26 cellular contexts compared by ENCODE assay signal in genomic region chr5:52928664-52929063, GRCh38.
"Had no signal": no experiment of that assay in that cellular context is flagged by ENCODE, and none has a peak within 500 bp of the region (broad histone marks: within the 10 kb centered on the region; RNA-seq: fewer than 3 reads in every experiment).

No MANE protein-coding gene starts in this region.

- H3K27ac Mint-ChIP-seq: effector memory CD8-positive, alpha-beta T cell; nephron; neural progenitor cell; stimulated activated memory B cell treated with anti-CD40 and anti-IgM and Interleukin-4, amounts not matched to agents 10 μg/mL and 1 μg/mL and 100 μg/mL, for 72 hours; stimulated activated naive CD8-positive, alpha-beta T cell treated with anti-CD3 and anti-CD28 coated beads, Interleukin-15, amount 100 ng/mL, for 72 hours had no signal

- DNase-seq: cortex of kidney; effector memory CD8-positive, alpha-beta T cell; erythroblast; foreskin fibroblast; gastrocnemius medialis; head of caudate nucleus; hippocampal formation; left cardiac atrium; left lung; mesenchymal stem cell; mucosa of descending colon; naive B cell; stimulated activated CD4-positive, alpha-beta T cell treated with anti-CD3 and anti-CD28 coated beads, Interleukin-4, amount 100 ng/mL, for 4 hours; stimulated activated naive CD8-positive, alpha-beta T cell treated with anti-CD3 and anti-CD28 coated beads, Interleukin-15, amount 100 ng/mL, for 72 hours; transverse colon; upper lobe of right lung; uterus had no signal

- ATAC-seq: effector memory CD8-positive, alpha-beta T cell; gastrocnemius medialis; left cardiac atrium; left lung; mucosa of descending colon; sciatic nerve; stimulated activated memory B cell treated with anti-CD40 and anti-IgM and Interleukin-4, amounts not matched to agents 10 μg/mL and 1 μg/mL and 100 μg/mL, for 72 hours; stimulated activated naive CD8-positive, alpha-beta T cell treated with anti-CD3 and anti-CD28 coated beads, Interleukin-15, amount 100 ng/mL, for 72 hours; upper lobe of right lung had no signal

- H3K4me3 ChIP-seq: gastrocnemius medialis, left lung, mucosa of descending colon, neural progenitor cell, prostate gland, right atrium auricular region, suprapubic skin, transverse colon, upper lobe of right lung, uterus had no signal

- H3K27me3 Mint-ChIP-seq: stimulated activated naive CD8-positive, alpha-beta T cell treated with anti-CD3 and anti-CD28 coated beads, Interleukin-15, amount 100 ng/mL, for 72 hours had no signal

- H3K4me1 Mint-ChIP-seq: naive B cell; nephron; neural progenitor cell; stimulated activated memory B cell treated with anti-CD40 and anti-IgM and Interleukin-4, amounts not matched to agents 10 μg/mL and 1 μg/mL and 100 μg/mL, for 72 hours had no signal

- FAIRE-seq: islet of Langerhans had no signal

- H3K36me3 Mint-ChIP-seq: mesothelial cell of epicardium; naive B cell; neural progenitor cell; stimulated activated memory B cell treated with anti-CD40 and anti-IgM and Interleukin-4, amounts not matched to agents 10 μg/mL and 1 μg/mL and 100 μg/mL, for 72 hours had no signal

- H3K9me3 Mint-ChIP-seq: effector memory CD8-positive, alpha-beta T cell; naive B cell; nephron; neural progenitor cell; stimulated activated memory B cell treated with anti-CD40 and anti-IgM and Interleukin-4, amounts not matched to agents 10 μg/mL and 1 μg/mL and 100 μg/mL, for 72 hours; stimulated activated naive CD8-positive, alpha-beta T cell treated with anti-CD3 and anti-CD28 coated beads, Interleukin-15, amount 100 ng/mL, for 72 hours had no signal

- H3K4me3 Mint-ChIP-seq: effector memory CD8-positive, alpha-beta T cell; mesothelial cell of epicardium; naive B cell; nephron; neural progenitor cell; stimulated activated memory B cell treated with anti-CD40 and anti-IgM and Interleukin-4, amounts not matched to agents 10 μg/mL and 1 μg/mL and 100 μg/mL, for 72 hours; stimulated activated naive CD8-positive, alpha-beta T cell treated with anti-CD3 and anti-CD28 coated beads, Interleukin-15, amount 100 ng/mL, for 72 hours had no signal
